Comparison of ENCODE assay signal across 30 cellular contexts in the genomic region with DNA sequence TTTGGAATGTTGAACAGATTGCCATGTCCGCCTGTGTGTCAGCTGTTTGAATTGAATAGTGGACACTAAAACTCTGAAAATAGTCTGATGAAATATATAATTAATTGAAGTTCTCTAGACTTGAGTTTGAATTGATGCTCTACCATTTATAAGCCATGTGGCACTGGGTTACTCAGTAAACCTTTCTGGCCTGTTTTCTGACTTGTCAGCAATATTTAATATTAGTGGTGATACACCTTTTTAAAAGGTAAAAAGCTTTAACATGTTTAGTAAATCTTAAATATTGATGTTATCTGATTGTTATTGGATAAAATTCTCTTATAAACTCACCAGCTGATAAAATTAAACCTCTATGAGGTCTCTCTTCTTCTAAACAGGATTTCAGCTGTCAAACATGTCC.
"Had no signal": no experiment of that assay in that cellular context is flagged by ENCODE, and none has a peak within 500 bp of the region (broad histone marks: within the 10 kb centered on the region; RNA-seq: fewer than 3 reads in every experiment).

No MANE protein-coding gene starts in this region.

- H3K4me3 ChIP-seq: ascending aorta, esophagus squamous epithelium, gastroesophageal sphincter, heart right ventricle, hepatocyte had no signal

- H3K4me2 ChIP-seq: hepatocyte had no signal

- H3K9me3 Mint-ChIP-seq: activated CD4-positive, alpha-beta T cell treated with anti-CD3 and anti-CD28 coated beads, Interleukin-2, amount 10 ng/mL, durations not matched to agents 24 days and 14 days; activated naive CD4-positive, alpha-beta T cell treated with anti-CD3 and anti-CD28 coated beads, Interleukin-2, amount 10 ng/mL, durations not matched to agents 7 days and 5 days; activated naive CD8-positive, alpha-beta T cell treated with anti-CD3 and anti-CD28 coated beads, Interleukin-2, amount 10 ng/mL, durations not matched to agents 7 days and 5 days; brain had no signal

- H3K79me2 ChIP-seq: hepatocyte had no signal

- H3K4me1 Mint-ChIP-seq: activated CD4-positive, alpha-beta T cell treated with anti-CD3 and anti-CD28 coated beads for 36 hours; activated CD4-positive, alpha-beta T cell treated with anti-CD3 and anti-CD28 coated beads, Interleukin-2, amount 10 ng/mL, durations not matched to agents 24 days and 14 days; activated CD8-positive, alpha-beta memory T cell treated with anti-CD3 and anti-CD28 coated beads, Interleukin-2, amount 10 ng/mL, durations not matched to agents 7 days and 5 days; activated naive CD4-positive, alpha-beta T cell treated with anti-CD3 and anti-CD28 coated beads, Interleukin-2, amount 10 ng/mL, durations not matched to agents 7 days and 5 days; activated naive CD8-positive, alpha-beta T cell treated with anti-CD3 and anti-CD28 coated beads, Interleukin-2, amount 10 ng/mL, durations not matched to agents 7 days and 5 days; brain had no signal

- H3K36me3 ChIP-seq: ascending aorta, esophagus squamous epithelium, gastroesophageal sphincter, heart right ventricle had no signal

- H3K4me1 ChIP-seq: ascending aorta, esophagus squamous epithelium, gastroesophageal sphincter had no signal

- H3K4me3 Mint-ChIP-seq: activated CD4-positive, alpha-beta memory T cell treated with anti-CD3 and anti-CD28 coated beads for 36 hours; activated CD4-positive, alpha-beta T cell treated with anti-CD3 and anti-CD28 coated beads for 36 hours; activated CD4-positive, alpha-beta T cell treated with anti-CD3 and anti-CD28 coated beads, Interleukin-2, amount 10 ng/mL, durations not matched to agents 24 days and 14 days; activated CD8-positive, alpha-beta memory T cell treated with anti-CD3 and anti-CD28 coated beads, Interleukin-2, amount 10 ng/mL, durations not matched to agents 7 days and 5 days; activated CD8-positive, alpha-beta T cell treated with anti-CD3 and anti-CD28 coated beads, Interleukin-2, amount 10 ng/mL, durations not matched to agents 7 days and 5 days; activated naive CD4-positive, alpha-beta T cell treated with anti-CD3 and anti-CD28 coated beads, Interleukin-2, amount 10 ng/mL, durations not matched to agents 7 days and 5 days; activated naive CD8-positive, alpha-beta T cell treated with anti-CD3 and anti-CD28 coated beads, Interleukin-2, amount 10 ng/mL, durations not matched to agents 7 days and 5 days; activated T-cell treated with anti-CD3 and anti-CD28 coated beads, Interleukin-2, amount 50 U/mL, for 24 hours; activated T-cell treated with anti-CD3 and anti-CD28 coated beads, Interleukin-2, amount 50 U/mL, for 72 hours; brain had no signal

- H3K9me3 ChIP-seq: ascending aorta, gastroesophageal sphincter, heart right ventricle had no signal

- ATAC-seq: activated CD4-positive, alpha-beta T cell treated with anti-CD3 and anti-CD28 coated beads for 36 hours; activated CD8-positive, alpha-beta memory T cell treated with anti-CD3 and anti-CD28 coated beads, Interleukin-2, amount 10 ng/mL, durations not matched to agents 7 days and 5 days; activated CD8-positive, alpha-beta T cell treated with anti-CD3 and anti-CD28 coated beads, Interleukin-2, amount 10 ng/mL, durations not matched to agents 7 days and 5 days; activated naive CD4-positive, alpha-beta T cell treated with anti-CD3 and anti-CD28 coated beads, Interleukin-2, amount 50 U/mL, for 72 hours; activated T-cell treated with anti-CD3 and anti-CD28 coated beads, Interleukin-2, amount 50 U/mL, for 72 hours; gastroesophageal sphincter had no signal

- FAIRE-seq: colon, endometrium, endothelial cell of umbilical vein had no signal

- H3K27ac Mint-ChIP-seq: activated CD4-positive, alpha-beta memory T cell treated with anti-CD3 and anti-CD28 coated beads for 36 hours; activated CD4-positive, alpha-beta T cell treated with anti-CD3 and anti-CD28 coated beads for 36 hours; activated CD4-positive, alpha-beta T cell treated with anti-CD3 and anti-CD28 coated beads, Interleukin-2, amount 10 ng/mL, durations not matched to agents 24 days and 14 days; activated CD8-positive, alpha-beta memory T cell treated with anti-CD3 and anti-CD28 coated beads, Interleukin-2, amount 10 ng/mL, durations not matched to agents 7 days and 5 days; activated CD8-positive, alpha-beta T cell treated with anti-CD3 and anti-CD28 coated beads, Interleukin-2, amount 10 ng/mL, durations not matched to agents 7 days and 5 days; activated naive CD4-positive, alpha-beta T cell treated with anti-CD3 and anti-CD28 coated beads, Interleukin-2, amount 10 ng/mL, durations not matched to agents 7 days and 5 days; activated naive CD4-positive, alpha-beta T cell treated with anti-CD3 and anti-CD28 coated beads, Interleukin-2, amount 50 U/mL, for 72 hours; activated naive CD8-positive, alpha-beta T cell treated with anti-CD3 and anti-CD28 coated beads, Interleukin-2, amount 10 ng/mL, durations not matched to agents 7 days and 5 days; activated T-cell treated with anti-CD3 and anti-CD28 coated beads, Interleukin-2, amount 50 U/mL, for 24 hours; activated T-cell treated with anti-CD3 and anti-CD28 coated beads, Interleukin-2, amount 50 U/mL, for 72 hours; brain had no signal

- H3K36me3 Mint-ChIP-seq: activated CD4-positive, alpha-beta memory T cell treated with anti-CD3 and anti-CD28 coated beads for 36 hours; activated CD8-positive, alpha-beta memory T cell treated with anti-CD3 and anti-CD28 coated beads, Interleukin-2, amount 10 ng/mL, durations not matched to agents 7 days and 5 days; activated naive CD4-positive, alpha-beta T cell treated with anti-CD3 and anti-CD28 coated beads, Interleukin-2, amount 10 ng/mL, durations not matched to agents 7 days and 5 days; activated naive CD4-positive, alpha-beta T cell treated with anti-CD3 and anti-CD28 coated beads, Interleukin-2, amount 50 U/mL, for 72 hours; activated naive CD8-positive, alpha-beta T cell treated with anti-CD3 and anti-CD28 coated beads, Interleukin-2, amount 10 ng/mL, durations not matched to agents 7 days and 5 days; brain had no signal

- H3K27me3 ChIP-seq: ascending aorta, esophagus squamous epithelium, gastroesophageal sphincter, heart right ventricle, hepatocyte had no signal

- DNase-seq: activated CD4-positive, alpha-beta memory T cell treated with anti-CD3 and anti-CD28 coated beads for 36 hours; activated CD4-positive, alpha-beta T cell treated with anti-CD3 and anti-CD28 coated beads for 36 hours; activated CD4-positive, alpha-beta T cell treated with anti-CD3 and anti-CD28 coated beads, Interleukin-2, amount 10 ng/mL, durations not matched to agents 24 days and 14 days; activated CD4-positive, CD25-positive, alpha-beta regulatory T cell; activated CD4-positive, CD25-positive, alpha-beta regulatory T cell treated with anti-CD3 and anti-CD28 coated beads, Interleukin-2, amount 50 U/mL, for 72 hours; activated CD8-positive, alpha-beta memory T cell treated with anti-CD3 and anti-CD28 coated beads, Interleukin-2, amount 10 ng/mL, durations not matched to agents 7 days and 5 days; activated CD8-positive, alpha-beta memory T cell treated with anti-CD3 and anti-CD28 coated beads, Interleukin-2, amount 50 U/mL, for 48 hours; activated CD8-positive, alpha-beta T cell treated with anti-CD3 and anti-CD28 coated beads, Interleukin-2, amount 10 ng/mL, durations not matched to agents 7 days and 5 days; activated gamma-delta T cell; activated naive CD4-positive, alpha-beta T cell; activated naive CD4-positive, alpha-beta T cell treated with anti-CD3 and anti-CD28 coated beads, Interleukin-2, amount 10 ng/mL, durations not matched to agents 7 days and 5 days; activated naive CD8-positive, alpha-beta T cell treated with anti-CD3 and anti-CD28 coated beads, Interleukin-2, amount 10 ng/mL, durations not matched to agents 7 days and 5 days; activated T-cell treated with anti-CD3 and anti-CD28 coated beads for 4 hours; activated T-cell treated with anti-CD3 and anti-CD28 coated beads, Interleukin-2, amount 50 U/mL, for 24 hours; activated T-cell treated with anti-CD3 and anti-CD28 coated beads, Interleukin-2, amount 50 U/mL, for 72 hours; cortex of kidney; effector CD8-positive, alpha-beta T cell; esophagus squamous epithelium; foreskin melanocyte; heart right ventricle; T-helper 2 cell had no signal

- H3K27me3 Mint-ChIP-seq: activated CD4-positive, alpha-beta memory T cell treated with anti-CD3 and anti-CD28 coated beads for 36 hours; activated CD4-positive, alpha-beta T cell treated with anti-CD3 and anti-CD28 coated beads for 36 hours; activated CD4-positive, alpha-beta T cell treated with anti-CD3 and anti-CD28 coated beads, Interleukin-2, amount 10 ng/mL, durations not matched to agents 24 days and 14 days; activated CD8-positive, alpha-beta memory T cell treated with anti-CD3 and anti-CD28 coated beads, Interleukin-2, amount 10 ng/mL, durations not matched to agents 7 days and 5 days; activated naive CD4-positive, alpha-beta T cell treated with anti-CD3 and anti-CD28 coated beads, Interleukin-2, amount 10 ng/mL, durations not matched to agents 7 days and 5 days; activated naive CD8-positive, alpha-beta T cell treated with anti-CD3 and anti-CD28 coated beads, Interleukin-2, amount 10 ng/mL, durations not matched to agents 7 days and 5 days; activated T-cell treated with anti-CD3 and anti-CD28 coated beads, Interleukin-2, amount 50 U/mL, for 24 hours; brain had no signal

- H2AFZ ChIP-seq: hepatocyte had no signal

- H3K27ac ChIP-seq: ascending aorta, epithelial cell of prostate, esophagus squamous epithelium, gastroesophageal sphincter, hepatocyte had no signal
